In genomic region chr16:31109622-31110021, GRCh38 we compare ENCODE assay signal across 1 cellular context.
TF ChIP-seq lines count a peak whose summit lies in the region.

No MANE protein-coding gene starts in this region.

TF ChIP-seq in IMR-90, 13 proteins besides CTCF, POLR2A, EP300 and RAD21:
- TF ChIP-seq RCOR1 (IDR thresholded peaks at IDR 0.05; ENCODE audit: insufficient replicate concordance, low read length) (no peak), CEBPB (IDR thresholded peaks at IDR 0.05; ENCODE audit: low read depth, low read length) (no peak), SMC3 (IDR thresholded peaks at IDR 0.05; ENCODE audit: low read depth, low read length) (no peak), MXI1 (IDR thresholded peaks at IDR 0.05; ENCODE audit: borderline replicate concordance, low read depth, low read length) (no peak), ELK1 (IDR thresholded peaks at IDR 0.05; ENCODE audit: borderline replicate concordance, low read depth, low read length) (no peak), NFE2L2 (IDR thresholded peaks at IDR 0.05; ENCODE audit: low read depth, low read length) (no peak), FOS (IDR thresholded peaks at IDR 0.05; ENCODE audit: low read depth, low read length) (no peak), MAZ (IDR thresholded peaks at IDR 0.05; ENCODE audit: borderline replicate concordance, low read depth, low read length) (no peak), BHLHE40 (IDR thresholded peaks at IDR 0.05; ENCODE audit: low read depth, low read length) (no peak)
